In genomic region chr1:13781907-13782633, GRCh38 we compare ENCODE assay signal across 12 cellular contexts.
A peak's percentile ranks its signal among the peaks of the same experiment; 100 is the strongest.
DNase-seq lines count a peak whose midpoint lies in the region; ATAC-seq, FAIRE-seq and TF ChIP-seq lines count a peak whose summit lies in the region.
"Had no signal": no experiment of that assay in that cellular context is flagged by ENCODE, and none has a peak within 500 bp of the region (broad histone marks: within the 10 kb centered on the region; RNA-seq: fewer than 3 reads in every experiment).

No MANE protein-coding gene starts in this region.

- no peak overlapping the region for H3K27ac Mint-ChIP-seq in Caco-2 (ENCODE audit: unreplicated experiment)

- H3K27ac ChIP-seq in OCI-LY1 (ENCODE audit: low read depth, low read length, poor library complexity, severe bottlenecking) (peak overlapping the region; percentile 36), esophagus squamous epithelium (peak overlapping the region in 3 of 4 donors; percentile 23 to 65 (median 57)), trophoblast cell (ENCODE audit: low read depth, low read length) (no peak overlapping the region)
- H3K27ac ChIP-seq: SJSA1 had no signal

- FAIRE-seq in urothelium cell line (lab: Jason Lieb, UNC) = no peak

- peak overlapping the region; percentile 28 for H3K4me2 ChIP-seq in OCI-LY1 (ENCODE audit: low read length)
- H3K4me2 ChIP-seq in trophoblast cell (ENCODE audit: low read length) = no peak overlapping the region

- peaks cover 20% of the 10 kb centered on the region; the same call in 1 of the 2 replicates for H4K20me1 ChIP-seq in OCI-LY1 (ENCODE audit: insufficient read depth, low read length)

- BruUV-seq in Caco-2 (replicated peaks; lab: Mats Ljungman, UMichigan) = TSS peak; percentile 5

- WGBS in esophagus squamous epithelium, 2 donors = 28 to 30% methylated on average over 13 to 20 of the region's 20 CpGs
- WGBS in trophoblast cell (ENCODE audit: extremely low coverage, insufficient coverage, insufficient read length) = no CpG with 5 or more reads among the region's 20 CpGs

- TF ChIP-seq CTCF in Caco-2 (IDR thresholded peaks at IDR 0.05; ENCODE audit: insufficient read depth in 1 of 2, low read depth in 1 of 2, low read length in 1 of 2, severe bottlenecking in 1 of 2, unreplicated experiment in 1 of 2) (no peak), OCI-LY1 (IDR thresholded peaks at IDR 0.05; ENCODE audit: low read length) (no peak), esophagus squamous epithelium (IDR thresholded peaks at IDR 0.05) (no peak)

- peaks cover 50% of the 10 kb centered on the region for H3K36me3 Mint-ChIP-seq in Caco-2 (ENCODE audit: insufficient read depth, unreplicated experiment)

- no peak overlapping the region for H4K12ac ChIP-seq in trophoblast cell (ENCODE audit: low read depth, low read length)

- H3K4me1 ChIP-seq in Caco-2 (no peaks in the 10 kb centered on the region), OCI-LY1 (ENCODE audit: insufficient read depth, low read length, severe bottlenecking) (peaks cover 49% of the 10 kb centered on the region), esophagus squamous epithelium (peaks cover 0 to 50% (median 30%) of the 10 kb centered on the region in 3 donors), trophoblast cell (ENCODE audit: control insufficient read depth in 1 of 2, insufficient read depth in 2 of 2, low read length in 2 of 2) (peaks cover 0 to 4% of the 10 kb centered on the region in 2 experiments)

- no peak for ATAC-seq in HG03025 (IDR thresholded peaks at IDR 0.05; ENCODE audit: low FRiP score, unreplicated experiment)

- H3K18ac ChIP-seq in trophoblast cell (ENCODE audit: low read length) = no peak overlapping the region

- no peak overlapping the region for H2AK5ac ChIP-seq in trophoblast cell (ENCODE audit: low read length)

- H2BK12ac ChIP-seq in trophoblast cell (ENCODE audit: low read length) = no peak overlapping the region

- no peak overlapping the region for H3K23ac ChIP-seq in trophoblast cell (ENCODE audit: low read length)

- no peak overlapping the region for H3K4me3 Mint-ChIP-seq in Caco-2 (ENCODE audit: unreplicated experiment)

- no peaks in the 10 kb centered on the region for H3K27me3 Mint-ChIP-seq in Caco-2 (ENCODE audit: insufficient read depth, unreplicated experiment)

- H3K27me3 ChIP-seq in Caco-2 (replicated peaks; ENCODE audit: control insufficient read depth, insufficient read depth, low read length) = no peaks in the 10 kb centered on the region
- no peaks in the 10 kb centered on the region for H3K27me3 ChIP-seq in OCI-LY1 (ENCODE audit: insufficient read depth, low read length)
- no peaks in the 10 kb centered on the region for H3K27me3 ChIP-seq in esophagus squamous epithelium
- no peaks in the 10 kb centered on the region for H3K27me3 ChIP-seq in trophoblast cell (ENCODE audit: insufficient read depth, low read length)
- H3K27me3 ChIP-seq: heart right ventricle, SJSA1 had no signal

- H3K9me3 Mint-ChIP-seq in Caco-2 (ENCODE audit: unreplicated experiment) = no peaks in the 10 kb centered on the region

- TF ChIP-seq POLR2A in esophagus squamous epithelium (IDR thresholded peaks at IDR 0.05) = no peak

- H3K9me2 ChIP-seq in OCI-LY1 (ENCODE audit: low read depth, low read length) = no peaks in the 10 kb centered on the region

- peaks cover 4% of the 10 kb centered on the region for H3K4me1 Mint-ChIP-seq in Caco-2 (ENCODE audit: low read depth, unreplicated experiment)

- intact Hi-C loops in Caco-2 (cut with micrococcal nuclease; ENCODE audit: unreplicated experiment) = no loop called here
- intact Hi-C loops in esophagus squamous epithelium (cut with DNase I) = no loop called here

- H3K36me3 ChIP-seq in Caco-2 (ENCODE audit: control insufficient read depth, insufficient read depth, low read length) = no peaks in the 10 kb centered on the region
- peaks cover 98% of the 10 kb centered on the region for H3K36me3 ChIP-seq in OCI-LY1 (ENCODE audit: insufficient read depth, low read length)
- peaks cover 9 to 100% (median 14%) of the 10 kb centered on the region in 3 donors for H3K36me3 ChIP-seq in esophagus squamous epithelium
- H3K36me3 ChIP-seq in trophoblast cell (ENCODE audit: control insufficient read depth in 1 of 2, insufficient read depth in 2 of 2, low read length in 2 of 2) = peaks cover 28 to 54% of the 10 kb centered on the region in 2 experiments

- no peak overlapping the region for H2AFZ ChIP-seq in OCI-LY1 (ENCODE audit: low read length)
- H2AFZ ChIP-seq in trophoblast cell (ENCODE audit: insufficient read depth, low read length, poor library complexity) = no peak overlapping the region

- H4K91ac ChIP-seq in trophoblast cell (ENCODE audit: low read depth, low read length) = no peak overlapping the region

- H4K8ac ChIP-seq in trophoblast cell (ENCODE audit: low read depth, low read length) = no peak overlapping the region

- no peak overlapping the region for H3K4ac ChIP-seq in trophoblast cell (ENCODE audit: low read depth, low read length)

- CTCF ChIA-PET in Caco-2 (lab: Charles Lee) = no interaction called here

- POLR2A ChIA-PET in Caco-2 (lab: Charles Lee) = no interaction called here

- H3K9me3 ChIP-seq in Caco-2 = no peaks in the 10 kb centered on the region
- H3K9me3 ChIP-seq in OCI-LY1 (ENCODE audit: low read length) = no peaks in the 10 kb centered on the region
- H3K9me3 ChIP-seq in esophagus squamous epithelium = no peaks in the 10 kb centered on the region
- H3K9me3 ChIP-seq in trophoblast cell (ENCODE audit: insufficient read depth, low read depth, low read length) = no peaks in the 10 kb centered on the region
- H3K9me3 ChIP-seq: heart right ventricle, SJSA1 had no signal

- peaks cover 51% of the 10 kb centered on the region for H3K79me2 ChIP-seq in OCI-LY1 (ENCODE audit: insufficient read depth, low read length)
- H3K79me2 ChIP-seq in trophoblast cell (ENCODE audit: control insufficient read depth, insufficient read depth, low read length, poor library complexity) = no peaks in the 10 kb centered on the region

- H3K79me1 ChIP-seq in trophoblast cell (ENCODE audit: low read length) = no peaks in the 10 kb centered on the region

- H2BK120ac ChIP-seq in trophoblast cell (ENCODE audit: insufficient read depth, low read length, poor library complexity) = no peak overlapping the region

- no peak overlapping the region; the same call in 1 of the 2 replicates for H3K9ac ChIP-seq in OCI-LY1 (ENCODE audit: low read length)
- no peak overlapping the region for H3K9ac ChIP-seq in trophoblast cell (ENCODE audit: low read length)

- DNase-seq in Caco-2 = no peak
- no peak for DNase-seq in esophagus squamous epithelium (lab: John Stamatoyannopoulos, UW)
- peak; percentile 64 to 71 for DNase-seq in trophoblast cell
- DNase-seq in NCI-H82 (lab: John Stamatoyannopoulos, UW) = no peak
- no peak for DNase-seq in RKO (ENCODE audit: low spot score)
- no peak for DNase-seq in urothelium cell line (ENCODE audit: low spot score)
- DNase-seq: heart right ventricle, NCI-H1436 treated with DMSO at 0.1 percent for 48 hours, occipital lobe had no signal

- no peak overlapping the region for H3K4me3 ChIP-seq in Caco-2 (ENCODE audit: low read depth, low read length)
- peak overlapping the region; percentile 7 for H3K4me3 ChIP-seq in OCI-LY1 (ENCODE audit: low read depth, low read length, poor library complexity, severe bottlenecking)
- H3K4me3 ChIP-seq in esophagus squamous epithelium = peak overlapping the region in 2 of 4 donors; percentile 11 to 44
- H3K4me3 ChIP-seq in trophoblast cell (ENCODE audit: low read depth, low read length) = no peak overlapping the region
- H3K4me3 ChIP-seq: SJSA1 had no signal

- no peaks in the 10 kb centered on the region for H3F3A ChIP-seq in OCI-LY1 (ENCODE audit: insufficient read depth, low read length)

- no peak overlapping the region for H2BK5ac ChIP-seq in trophoblast cell (ENCODE audit: low read depth, low read length, poor library complexity)

- no peak overlapping the region for H3K14ac ChIP-seq in trophoblast cell (ENCODE audit: low read length)

Comparison
In these comparisons a context has a peak if more than half of its experiments do, and no peak if none do; other contexts are left out.
1. DNase-seq: peak in trophoblast cell (2 of 2); none in Caco-2 (0 of 2), esophagus squamous epithelium (single experiment), NCI-H82 (single experiment), RKO (single experiment) and urothelium cell line (single experiment).